ENCODE assay signal across 8 cellular contexts in genomic region chr14:91573894-91574837, GRCh38.
DNase-seq lines count a peak whose midpoint lies in the region; ATAC-seq and TF ChIP-seq lines count a peak whose summit lies in the region.

No MANE protein-coding gene starts in this region.

- ATAC-seq in lower lobe of right lung: peak; percentile 89 to 91
- no peak for ATAC-seq in HG02610 (IDR thresholded peaks at IDR 0.05; ENCODE audit: unreplicated experiment)

- TF ChIP-seq CTCF in coronary artery (IDR thresholded peaks at IDR 0.05) (no peak), lower lobe of right lung (IDR thresholded peaks at IDR 0.05) (no peak)

- no peaks in the 10 kb centered on the region for H3K36me3 ChIP-seq in lower lobe of right lung

- H3K9me3 ChIP-seq in lower lobe of right lung: no peaks in the 10 kb centered on the region

- peaks cover 8% of the 10 kb centered on the region for H3K4me1 ChIP-seq in lower lobe of right lung

- peaks cover 12% of the 10 kb centered on the region for H3K27me3 ChIP-seq in lower lobe of right lung (ENCODE audit: low read depth)

- intact Hi-C loops in lower lobe of right lung (cut with DNase I): no loop called here

- H3K4me3 ChIP-seq in coronary artery (peak overlapping the region; percentile 75), lower lobe of right lung (peak overlapping the region; percentile 54)

- H3K27ac ChIP-seq in coronary artery (peak overlapping the region; percentile 70 to 74), lower lobe of right lung (no peak overlapping the region)

- DNase-seq in SIG-M5 treated with dmso at 0.1 percent for 504 hours (lab: John Stamatoyannopoulos, UW; ENCODE audit: unreplicated experiment): peak; percentile 53
- DNase-seq in SIG-M5 (lab: John Stamatoyannopoulos, UW): no peak
- peak; percentile 40 for DNase-seq in NCI-H2029 treated with DMSO at 0.1 percent for 48 hours (lab: John Stamatoyannopoulos, UW)
- peak; percentile 92 to 95 for DNase-seq in activated CD4-positive, alpha-beta T cell treated with anti-CD3 and anti-CD28 coated beads, Interleukin-2, amount 50 U/mL, for 4 hours
- peak; percentile 81 for DNase-seq in coronary artery (ENCODE audit: low spot score)
- DNase-seq in lower lobe of right lung: peak; percentile 72
- DNase-seq in stimulated activated CD4-positive, alpha-beta T cell treated with anti-CD3 and anti-CD28 coated beads, Interleukin-4, amount 100 ng/mL, for 48 hours (ENCODE audit: low read depth in 2 of 2): peak; percentile 84 to 86
